Comparison of ENCODE assay signal across 8 cellular contexts in genomic region chr7:107147464-107148214, GRCh38. TPM values are rescaled to one million over a fixed set of nuclear protein-coding genes. Genes with fewer than 3 reads are reported as not detected.
A peak's percentile ranks its signal among the peaks of the same experiment; 100 is the strongest.
DNase-seq lines count a peak whose midpoint lies in the region; ATAC-seq, FAIRE-seq and TF ChIP-seq lines count a peak whose summit lies in the region.

No MANE protein-coding gene starts in this region.

- H3K9ac ChIP-seq in H1 (replicated peaks in 1 of 4; ENCODE audit: extremely low read depth in 1 of 4, low read depth in 3 of 4, low read length in 3 of 4), result no peak overlapping the region

- H4K91ac ChIP-seq in H1 (replicated peaks; ENCODE audit: insufficient read length, low read length), result no peak overlapping the region

- no peak for TF ChIP-seq EP300 in H1 (IDR thresholded peaks at IDR 0.05; ENCODE audit: borderline replicate concordance in 1 of 2, low read depth in 2 of 2, low read length in 2 of 2)

- no peaks in the 10 kb centered on the region for H3K36me3 ChIP-seq in H1 (ENCODE audit: control insufficient read depth in 2 of 4, insufficient read depth in 4 of 4, low read length in 3 of 4)

- WGBS in H1 (ENCODE audit: extremely low coverage in 1 of 2, insufficient coverage in 1 of 2, insufficient read length in 1 of 2, insufficient replicate concordance in 2 of 2, low coverage in 1 of 2, low lambda C conversion rate in 2 of 2, missing lambda C conversion rate in 1 of 2), 2 experiments, result 54% methylated on average over 2 of the region's 2 CpGs; no CpG with 5 or more reads in 1 of the 2 experiments

- no peak overlapping the region for H2BK12ac ChIP-seq in H1 (ENCODE audit: low read depth, low read length)

- CTCF ChIA-PET in H1 (lab: Charles Lee; ENCODE audit: partially characterized antibody), result interaction anchor here (0.7 to 11.7 kb wide), 48 partner anchors 9 to 355 kb away, joined by 3 to 162 read pairs (median 4); partner anchors contain the start of gene HBP1

- H2BK5ac ChIP-seq in H1 (ENCODE audit: low read depth, low read length), result no peak overlapping the region

- H4K5ac ChIP-seq in H1 (ENCODE audit: insufficient read length, low read depth, low read length), result no peak overlapping the region

- no peak overlapping the region for H2AK5ac ChIP-seq in H1 (ENCODE audit: low read depth, low read length)

- H3K14ac ChIP-seq in H1 (ENCODE audit: insufficient read length), result no peak overlapping the region

- no peak overlapping the region for H3K4ac ChIP-seq in H1 (replicated peaks; ENCODE audit: insufficient read length, low read depth, low read length)

- H2BK120ac ChIP-seq in H1 (replicated peaks; ENCODE audit: low read depth, low read length), result no peak overlapping the region

- DNase-seq in NCI-H510A treated with DMSO at 0.1 percent for 48 hours (lab: John Stamatoyannopoulos, UW) (peak; percentile 8), NCI-H510A (lab: John Stamatoyannopoulos, UW) (no peak), H1 (ENCODE audit: low read depth in 1 of 2, low spot score in 2 of 2) (no peak), myocyte (ENCODE audit: low read depth) (peak; percentile 58), ureter (ENCODE audit: low spot score) (no peak)

- H2BK20ac ChIP-seq in H1 (ENCODE audit: low read length), result no peak overlapping the region

- no peak overlapping the region for H3K27ac ChIP-seq in H1 (ENCODE audit: low read depth, low read length)

- H3K23me2 ChIP-seq in H1 (ENCODE audit: low read depth, low read length), result no peaks in the 10 kb centered on the region

- no peaks in the 10 kb centered on the region for H3K27me3 ChIP-seq in H1 (replicated peaks in 1 of 4; ENCODE audit: control insufficient read depth in 3 of 4, extremely low read depth in 1 of 4, insufficient read depth in 3 of 4, low read length in 3 of 4)

- no peak overlapping the region for H3K56ac ChIP-seq in H1 (replicated peaks; ENCODE audit: insufficient read length, low read depth, low read length)

- ATAC-seq in HG02588 (IDR thresholded peaks at IDR 0.05; ENCODE audit: unreplicated experiment), result peak; percentile 50
- ATAC-seq in SK-N-SH treated with all-trans-retinoic acid at 6 μM for 48 hours, result peak; percentile 92
- ATAC-seq in GM21381 (IDR thresholded peaks at IDR 0.05; ENCODE audit: unreplicated experiment), result no peak

- peak; percentile 32 to 59 (median 48) for TF ChIP-seq CTCF in H1 (IDR thresholded peaks at IDR 0.05; ENCODE audit: control extremely low read depth in 1 of 3, insufficient read depth in 1 of 3, low read depth in 1 of 3, low read length in 3 of 3)

- H3K79me2 ChIP-seq in H1 (ENCODE audit: control insufficient read depth in 1 of 2, insufficient read depth in 2 of 2, low read length in 2 of 2), result no peaks in the 10 kb centered on the region

- H4K20me1 ChIP-seq in H1 (replicated peaks in 1 of 2; ENCODE audit: control insufficient read depth in 1 of 2, insufficient read depth in 2 of 2, low read length in 2 of 2), result no peaks in the 10 kb centered on the region

- H2BK15ac ChIP-seq in H1 (ENCODE audit: low read length), result no peak overlapping the region

- no peaks in the 10 kb centered on the region for H3K9me3 ChIP-seq in H1 (ENCODE audit: insufficient read depth in 2 of 2, low read depth in 1 of 2, low read length in 1 of 2)

- POLR2A ChIA-PET in H1 (lab: Charles Lee; ENCODE audit: partially characterized antibody), result interaction anchor here (0.5 to 2.4 kb wide), 3 partner anchors 21 to 202 kb away, joined by 3 to 9 read pairs (median 3); partner anchors contain the start of gene HBP1

- no peak overlapping the region for H2AFZ ChIP-seq in H1 (ENCODE audit: low read length)

- TF ChIP-seq POLR2A in H1 (IDR thresholded peaks at IDR 0.05; ENCODE audit: control extremely low read depth in 1 of 2, low read depth in 2 of 2, low read length in 2 of 2), result no peak

- H3K79me1 ChIP-seq in H1 (ENCODE audit: low read depth, low read length), result no peaks in the 10 kb centered on the region

- H3K4me1 ChIP-seq in H1 (replicated peaks in 1 of 4; ENCODE audit: control insufficient read depth in 3 of 4, insufficient read depth in 4 of 4, low read length in 3 of 4), result peaks cover 0 to 3% (median under 1%) of the 10 kb centered on the region in 4 experiments; a peak in 2 of 7 replicates

- H3K23ac ChIP-seq in H1 (ENCODE audit: insufficient read length), result no peak overlapping the region

- TF ChIP-seq RAD21 in H1 (IDR thresholded peaks at IDR 0.05 in 1 of 2, conservative IDR thresholded peaks at IDR 0.05 in 1 of 2; ENCODE audit: low read depth in 2 of 2, low read length in 2 of 2), result peak; percentile 58 to 66

- no peak overlapping the region for H4K8ac ChIP-seq in H1 (ENCODE audit: extremely low read depth, insufficient read depth, low read length)

- H3K18ac ChIP-seq in H1 (ENCODE audit: extremely low read depth, low read length), result no peak overlapping the region

- no peak overlapping the region for H3K4me2 ChIP-seq in H1 (ENCODE audit: insufficient read depth in 1 of 2, low read depth in 2 of 2, low read length in 2 of 2)

- H3K4me3 ChIP-seq in H1 (ENCODE audit: extremely low read depth in 1 of 4, insufficient read depth in 2 of 4, low read depth in 3 of 4, low read length in 4 of 4), result no peak overlapping the region

- FAIRE-seq in H1 (lab: Jason Lieb, UNC), result peak; percentile 66

TF ChIP-seq in SK-N-SH treated with all-trans-retinoic acid at 6 μM for 48 hours, 23 proteins besides CTCF, POLR2A, EP300 and RAD21 (continues in another document):
- TF ChIP-seq TCF4 (CRISPR knock-in tag; IDR thresholded peaks at IDR 0.05; ENCODE audit: borderline replicate concordance), result no peak
- no peak for TF ChIP-seq PPARA (CRISPR knock-in tag; IDR thresholded peaks at IDR 0.05; ENCODE audit: borderline replicate concordance)
- TF ChIP-seq ZNF8 (CRISPR knock-in tag; IDR thresholded peaks at IDR 0.05), result no peak
- TF ChIP-seq CREB5 (CRISPR knock-in tag; IDR thresholded peaks at IDR 0.05; ENCODE audit: low read depth), result no peak
- no peak for TF ChIP-seq ZNF70 (CRISPR knock-in tag; IDR thresholded peaks at IDR 0.05)
- no peak for TF ChIP-seq ESRRG (CRISPR knock-in tag; IDR thresholded peaks at IDR 0.05)
- TF ChIP-seq GLIS3 (CRISPR knock-in tag; IDR thresholded peaks at IDR 0.05), result no peak

TF ChIP-seq in H1, 55 proteins besides CTCF, POLR2A, EP300 and RAD21:
- TF ChIP-seq SAP30 (IDR thresholded peaks at IDR 0.05; ENCODE audit: insufficient read depth, insufficient replicate concordance, low read length) (no peak), GTF2F1 (IDR thresholded peaks at IDR 0.05; ENCODE audit: borderline replicate concordance, low read depth, low read length) (no peak), USF2 (IDR thresholded peaks at IDR 0.05; ENCODE audit: low read length) (no peak), CTBP2 (IDR thresholded peaks at IDR 0.05; ENCODE audit: borderline replicate concordance, insufficient read depth, insufficient read length, low read length) (no peak), CEBPB (IDR thresholded peaks at IDR 0.05; ENCODE audit: low read depth, low read length) (no peak), CHD1 (IDR thresholded peaks at IDR 0.05; ENCODE audit: low read depth, low read length) (no peak), SRF (IDR thresholded peaks at IDR 0.05; ENCODE audit: low read depth, low read length) (no peak), SIX5 (IDR thresholded peaks at IDR 0.05; ENCODE audit: low read depth, low read length) (no peak), BACH1 (IDR thresholded peaks at IDR 0.05; ENCODE audit: low read length) (no peak), CBX5 (IDR thresholded peaks at IDR 0.05; ENCODE audit: low read depth, low read length) (no peak), E2F6 (IDR thresholded peaks at IDR 0.05) (no peak), RBBP5 (IDR thresholded peaks at IDR 0.05; ENCODE audit: borderline replicate concordance, low read depth, low read length) (no peak)
TF ChIP-seq in H1: peak in this region for 0.

RNA-seq across cellular contexts. Expression of gene HBP1, which starts 21.2 kb away (rescaled TPM):
- 29.2 and 37.3 TPM in 2 replicates for total RNA-seq in H1 (2021; fragmentation: NEBNext Ultra II Directional; extraction: Animal tissue kit (Norgen Biotek cat#: 25700))
- 17.2 and 28.9 TPM in 2 replicates for polyA plus RNA-seq in H1 (2011; rRNA removed)
- polyA plus RNA-seq in H1 (2011; cell fraction: cytosol; rRNA removed), result 29.0 TPM
- polyA plus RNA-seq in H1 (2011; cell fraction: nucleus; rRNA removed), result 16.9 TPM
- 24.9 to 48.4 TPM (median 29.2 TPM) in 4 replicates for polyA plus RNA-seq in H1 (2012, experiment 1 of 2)
- 2.2 TPM for polyA plus RNA-seq in H1 (2012, experiment 2 of 2)
- 14.2 TPM for polyA plus RNA-seq in H1 (2013, experiment 1 of 2)
- polyA plus RNA-seq in H1 (2013, experiment 2 of 2), result 13.9 TPM
- 51.0 and 92.4 TPM in 2 replicates for polyA minus RNA-seq in H1 (2011; rRNA and poly(A)+ RNA removed)
- 16.5 TPM for polyA minus RNA-seq in H1 (2011; cell fraction: cytosol; rRNA and poly(A)+ RNA removed)
- polyA minus RNA-seq in H1 (2011; cell fraction: nucleus; rRNA and poly(A)+ RNA removed), result 35.2 TPM
- total RNA-seq in myocyte, result 95.7 and 122 TPM in 2 replicates
- polyA plus RNA-seq in myocyte (2012), result 54.7 TPM
- total RNA-seq in ureter, result 62.1 TPM

Comparison
In these comparisons a context has a peak if more than half of its experiments do, and no peak if none do; other contexts are left out.
1. DNase-seq: peak in NCI-H510A treated with DMSO at 0.1 percent for 48 hours (single experiment) and myocyte (single experiment); none in NCI-H510A (single experiment), H1 (0 of 2) and ureter (single experiment).